ENCODE assay signal across 1 cellular context in the genomic region with DNA sequence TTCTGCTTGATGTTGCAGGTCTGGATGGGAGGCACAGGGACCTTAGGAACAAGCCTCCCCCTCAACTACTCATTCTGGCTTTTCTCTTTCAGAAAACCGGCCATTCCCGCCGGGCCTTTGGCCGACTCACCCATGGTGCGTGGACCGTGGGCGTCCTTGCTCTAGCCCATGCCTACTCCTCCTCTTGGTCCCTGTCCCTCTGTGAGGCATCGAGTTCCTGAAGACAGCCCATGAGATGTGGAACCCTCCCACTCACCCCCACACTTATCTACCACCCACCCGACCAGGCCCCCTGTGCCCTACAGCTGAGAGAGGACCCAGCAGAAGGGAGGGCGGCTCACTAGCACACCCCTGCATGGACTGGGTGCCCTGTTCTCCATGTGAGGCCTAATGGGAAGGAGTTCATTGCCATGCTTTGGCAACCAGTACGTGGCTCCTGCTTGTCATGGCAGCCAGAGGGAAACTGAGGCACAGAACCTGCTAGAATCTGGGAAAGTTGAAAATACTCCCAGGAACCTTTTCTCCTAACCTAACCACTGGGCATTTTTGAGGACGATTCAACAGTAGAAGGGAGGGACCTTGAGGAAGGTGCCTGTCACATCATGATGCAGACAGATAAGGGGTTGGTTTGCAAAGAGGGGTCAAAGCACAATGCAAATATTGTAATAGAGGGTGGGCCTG.
TF ChIP-seq lines count a peak whose summit lies in the region.

No MANE protein-coding gene starts in this region.

TF ChIP-seq in HCT116, 20 proteins besides CTCF, POLR2A, EP300 and RAD21 (continued from another document):
- no peak for TF ChIP-seq CEBPB (IDR thresholded peaks at IDR 0.05; ENCODE audit: low read depth)
- TF ChIP-seq FOSL1 (IDR thresholded peaks at IDR 0.05; ENCODE audit: low read depth), result no peak
- no peak for TF ChIP-seq TCF7L2 (IDR thresholded peaks at IDR 0.05; ENCODE audit: borderline replicate concordance, extremely low read depth, insufficient read depth, insufficient read length)
- TF ChIP-seq POLR2AphosphoS5 (IDR thresholded peaks at IDR 0.05; ENCODE audit: low read depth, low read length), result no peak
- TF ChIP-seq, protein P1, sequence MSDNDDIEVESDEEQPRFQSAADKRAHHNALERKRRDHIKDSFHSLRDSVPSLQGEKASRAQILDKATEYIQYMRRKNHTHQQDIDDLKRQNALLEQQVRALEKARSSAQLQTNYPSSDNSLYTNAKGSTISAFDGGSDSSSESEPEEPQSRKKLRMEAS (IDR thresholded peaks at IDR 0.05), result no peak
- TF ChIP-seq, protein P2, sequence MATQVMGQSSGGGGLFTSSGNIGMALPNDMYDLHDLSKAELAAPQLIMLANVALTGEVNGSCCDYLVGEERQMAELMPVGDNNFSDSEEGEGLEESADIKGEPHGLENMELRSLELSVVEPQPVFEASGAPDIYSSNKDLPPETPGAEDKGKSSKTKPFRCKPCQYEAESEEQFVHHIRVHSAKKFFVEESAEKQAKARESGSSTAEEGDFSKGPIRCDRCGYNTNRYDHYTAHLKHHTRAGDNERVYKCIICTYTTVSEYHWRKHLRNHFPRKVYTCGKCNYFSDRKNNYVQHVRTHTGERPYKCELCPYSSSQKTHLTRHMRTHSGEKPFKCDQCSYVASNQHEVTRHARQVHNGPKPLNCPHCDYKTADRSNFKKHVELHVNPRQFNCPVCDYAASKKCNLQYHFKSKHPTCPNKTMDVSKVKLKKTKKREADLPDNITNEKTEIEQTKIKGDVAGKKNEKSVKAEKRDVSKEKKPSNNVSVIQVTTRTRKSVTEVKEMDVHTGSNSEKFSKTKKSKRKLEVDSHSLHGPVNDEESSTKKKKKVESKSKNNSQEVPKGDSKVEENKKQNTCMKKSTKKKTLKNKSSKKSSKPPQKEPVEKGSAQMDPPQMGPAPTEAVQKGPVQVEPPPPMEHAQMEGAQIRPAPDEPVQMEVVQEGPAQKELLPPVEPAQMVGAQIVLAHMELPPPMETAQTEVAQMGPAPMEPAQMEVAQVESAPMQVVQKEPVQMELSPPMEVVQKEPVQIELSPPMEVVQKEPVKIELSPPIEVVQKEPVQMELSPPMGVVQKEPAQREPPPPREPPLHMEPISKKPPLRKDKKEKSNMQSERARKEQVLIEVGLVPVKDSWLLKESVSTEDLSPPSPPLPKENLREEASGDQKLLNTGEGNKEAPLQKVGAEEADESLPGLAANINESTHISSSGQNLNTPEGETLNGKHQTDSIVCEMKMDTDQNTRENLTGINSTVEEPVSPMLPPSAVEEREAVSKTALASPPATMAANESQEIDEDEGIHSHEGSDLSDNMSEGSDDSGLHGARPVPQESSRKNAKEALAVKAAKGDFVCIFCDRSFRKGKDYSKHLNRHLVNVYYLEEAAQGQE (IDR thresholded peaks at IDR 0.05; ENCODE audit: low read depth), result no peak
- TF ChIP-seq, protein P3, sequence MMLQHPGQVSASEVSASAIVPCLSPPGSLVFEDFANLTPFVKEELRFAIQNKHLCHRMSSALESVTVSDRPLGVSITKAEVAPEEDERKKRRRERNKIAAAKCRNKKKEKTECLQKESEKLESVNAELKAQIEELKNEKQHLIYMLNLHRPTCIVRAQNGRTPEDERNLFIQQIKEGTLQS (IDR thresholded peaks at IDR 0.05), result no peak
- no peak for TF ChIP-seq SIN3A (IDR thresholded peaks at IDR 0.05; ENCODE audit: low read depth)
- no peak for TF ChIP-seq EGR1 (IDR thresholded peaks at IDR 0.05; ENCODE audit: low read depth)
- TF ChIP-seq SP1 (IDR thresholded peaks at IDR 0.05; ENCODE audit: low read depth), result no peak
